ENCODE assay signal across 9 cellular contexts in genomic region chr3:15325228-15325627, GRCh38. TPM values are rescaled to one million over a fixed set of nuclear protein-coding genes. Genes with fewer than 3 reads are reported as not detected.
DNase-seq lines count a peak whose midpoint lies in the region; ATAC-seq and TF ChIP-seq lines count a peak whose summit lies in the region.
"Had no signal": no experiment of that assay in that cellular context is flagged by ENCODE, and none has a peak within 500 bp of the region (broad histone marks: within the 10 kb centered on the region; RNA-seq: fewer than 3 reads in every experiment).

No MANE protein-coding gene starts in this region.

- TF ChIP-seq EP300 in upper lobe of left lung (IDR thresholded peaks at IDR 0.05) = no peak

- no peak overlapping the region for H3K4me3 Mint-ChIP-seq in MCF 10A (ENCODE audit: unreplicated experiment)

- DNase-seq in breast epithelium (ENCODE audit: low spot score in 2 of 2) = no peak
- DNase-seq in MCF 10A (ENCODE audit: unreplicated experiment) = no peak
- DNase-seq in astrocyte of the hippocampus (ENCODE audit: low read depth, low spot score) = peak; percentile 91
- DNase-seq in lung microvascular endothelial cell (ENCODE audit: low read depth in 2 of 2) = peak; percentile 27 to 61
- no peak for DNase-seq in upper lobe of left lung
- DNase-seq in NCI-H2081 treated with DMSO at 0.1 percent for 48 hours (lab: John Stamatoyannopoulos, UW) = no peak
- no peak for DNase-seq in LoVo (ENCODE audit: low spot score)
- DNase-seq: AML-193 had no signal

- H3K27ac ChIP-seq in breast epithelium (peak overlapping the region; percentile 92 to 96), upper lobe of left lung (peak overlapping the region in 3 of 4 donors; percentile 44 to 92 (median 77))

- intact Hi-C loops in breast epithelium (cut with DNase I; ENCODE audit: low total_unique reads) (no loop called here), MCF 10A (cut with micrococcal nuclease) (no loop called here)

- ATAC-seq in upper lobe of left lung (ENCODE audit: low FRiP score in 2 of 2) (peak in 1 of 2 donors; percentile 51), GM21447 (IDR thresholded peaks at IDR 0.05; ENCODE audit: unreplicated experiment) (no peak)

- no TSS peak for BruUV-seq in MCF 10A (replicated peaks; lab: Mats Ljungman, UMichigan)

- no peaks in the 10 kb centered on the region for H3K36me3 ChIP-seq in breast epithelium
- peaks cover 0 to 29% (median 0%) of the 10 kb centered on the region in 4 donors for H3K36me3 ChIP-seq in upper lobe of left lung

- H3K27ac Mint-ChIP-seq in MCF 10A (ENCODE audit: low read depth, unreplicated experiment) = no peak overlapping the region

- H3K4me3 ChIP-seq in breast epithelium (peak overlapping the region in 1 of 3 donors; percentile 17), upper lobe of left lung (no peak overlapping the region)

- TF ChIP-seq POLR2A in breast epithelium (IDR thresholded peaks at IDR 0.05) = no peak
- no peak for TF ChIP-seq POLR2A in upper lobe of left lung (IDR thresholded peaks at IDR 0.05)

- H3K27me3 Mint-ChIP-seq in MCF 10A (ENCODE audit: insufficient read depth, unreplicated experiment) = no peaks in the 10 kb centered on the region

- H3K9me3 ChIP-seq in breast epithelium (no peaks in the 10 kb centered on the region), upper lobe of left lung (no peaks in the 10 kb centered on the region)

- H3K27me3 ChIP-seq in breast epithelium (no peaks in the 10 kb centered on the region), upper lobe of left lung (no peaks in the 10 kb centered on the region)

- CTCF ChIA-PET in MCF 10A (lab: Yijun Ruan, JAX) = interaction anchor here (1.0 to 1.7 kb wide), 2 partner anchors 25 to 57 kb away, joined by 3 to 12 read pairs; no protein-coding TSS in a partner anchor

- 78 to 84% methylated on average over 4 of the region's 4 CpGs for WGBS in upper lobe of left lung, 2 donors

- POLR2A ChIA-PET in MCF 10A (lab: Yijun Ruan, JAX) = interaction anchor here (1.0 kb wide), 1 partner anchor 53 kb away, joined by 3 read pairs; no protein-coding TSS in a partner anchor

- H3K36me3 Mint-ChIP-seq in MCF 10A (ENCODE audit: insufficient read depth, unreplicated experiment) = no peaks in the 10 kb centered on the region

- peaks cover 13% of the 10 kb centered on the region for H3K4me1 Mint-ChIP-seq in MCF 10A (ENCODE audit: insufficient read depth, unreplicated experiment)

- H3K9me3 Mint-ChIP-seq in MCF 10A (ENCODE audit: unreplicated experiment) = no peaks in the 10 kb centered on the region

- H3K4me1 ChIP-seq in breast epithelium (peaks cover 12 to 45% of the 10 kb centered on the region in 2 donors), upper lobe of left lung (peaks cover 62 to 92% (median 65%) of the 10 kb centered on the region in 4 donors)

- no peak for TF ChIP-seq CTCF in breast epithelium (IDR thresholded peaks at IDR 0.05)
- no peak for TF ChIP-seq CTCF in MCF 10A (IDR thresholded peaks at IDR 0.05; ENCODE audit: unreplicated experiment)
- no peak for TF ChIP-seq CTCF in upper lobe of left lung (IDR thresholded peaks at IDR 0.05)

RNA-seq across cellular contexts. Expression of gene SH3BP5, which starts 7.2 kb away (rescaled TPM):
- total RNA-seq in breast epithelium (10 to 100 TPM; 56.9 to 96.2 (median 83.2) TPM), MCF 10A (2022) (8.4 and 8.8 TPM in 2 replicates), lung microvascular endothelial cell (42.3 and 43.4 TPM in 2 replicates), upper lobe of left lung (100 to 1,000 TPM in 2 of 6 donors, 10 to 100 TPM in 4; 83.8 to 150 (median 94.7) TPM)

Comparison
In these comparisons a context has a peak if more than half of its experiments do, and no peak if none do; other contexts are left out.
1. DNase-seq: peak in astrocyte of the hippocampus (single experiment) and lung microvascular endothelial cell (2 of 2); none in breast epithelium (0 of 2), MCF 10A (single experiment), upper lobe of left lung (0 of 2), NCI-H2081 treated with DMSO at 0.1 percent for 48 hours (single experiment) and LoVo (single experiment).